In genomic region chr2:172745636-172746035, GRCh38 we compare ENCODE assay signal across 14 cellular contexts. TPM values are rescaled to one million over a fixed set of nuclear protein-coding genes. Genes with fewer than 3 reads are reported as not detected.
DNase-seq lines count a peak whose midpoint lies in the region; ATAC-seq lines count a peak whose summit lies in the region.
"Had no signal": no experiment of that assay in that cellular context is flagged by ENCODE, and none has a peak within 500 bp of the region (broad histone marks: within the 10 kb centered on the region; RNA-seq: fewer than 3 reads in every experiment).

No MANE protein-coding gene starts in this region.

- ATAC-seq in HG02885 (IDR thresholded peaks at IDR 0.05; ENCODE audit: poor library complexity, unreplicated experiment) (no peak), HG03460 (IDR thresholded peaks at IDR 0.05; ENCODE audit: unreplicated experiment) (no peak)
- ATAC-seq: A549 had no signal

- DNase-seq in EH (ENCODE audit: low read depth) (peak; percentile 13), NCI-H226 (peak; percentile 57), dermis blood vessel endothelial cell (peak; percentile 61), iris pigment epithelial cell (ENCODE audit: low read depth) (peak; percentile 66), mesenteric fat pad (ENCODE audit: low spot score) (no peak)
- DNase-seq: DND-41, NCI-H1417 treated with DMSO at 0.1 percent for 48 hours, NCI-H1930, NCI-H2171 treated with DMSO at 0.1 percent for 48 hours, NCI-H510A, NCI-H774 had no signal

RNA-seq across cellular contexts. Expression of gene RAPGEF4, which starts 10.0 kb away (rescaled TPM):
- total RNA-seq in dermis blood vessel endothelial cell, result 30.5 TPM in 2 replicates
- 10.4 TPM for total RNA-seq in mesenteric fat pad
